Comparison of ENCODE assay signal across 14 cellular contexts in the genomic region with DNA sequence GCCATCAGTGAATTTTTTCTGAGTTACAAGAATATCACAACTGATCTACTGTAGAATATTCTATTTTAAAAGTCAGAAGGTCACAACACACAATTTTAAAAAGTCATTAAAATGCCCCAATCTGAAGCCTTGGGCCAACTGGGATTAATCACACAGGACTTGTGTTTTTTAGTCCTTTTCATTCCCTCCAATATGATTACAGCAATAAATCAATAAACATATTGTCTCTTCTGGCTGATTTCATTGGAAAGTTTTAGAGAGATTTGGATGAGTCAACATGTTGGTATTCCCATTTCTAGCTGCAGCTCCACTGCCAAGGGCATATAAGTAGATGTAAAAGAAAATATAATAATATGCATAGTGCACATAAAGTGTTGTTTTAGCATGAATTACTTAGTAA.
DNase-seq lines count a peak whose midpoint lies in the region; ATAC-seq, FAIRE-seq and TF ChIP-seq lines count a peak whose summit lies in the region.
"Had no signal": no experiment of that assay in that cellular context is flagged by ENCODE, and none has a peak within 500 bp of the region (broad histone marks: within the 10 kb centered on the region; RNA-seq: fewer than 3 reads in every experiment).

No MANE protein-coding gene starts in this region.

- peaks cover 12 to 13% of the 10 kb centered on the region in 2 experiments for H3K4me1 Mint-ChIP-seq in H9

- H3K27me3 Mint-ChIP-seq in H9 (ENCODE audit: low read depth): peaks cover 32% of the 10 kb centered on the region
- H3K27me3 Mint-ChIP-seq: CD4-positive, alpha-beta T cell had no signal

- H3K4me3 ChIP-seq in AG09309 (ENCODE audit: control insufficient read depth, low read depth, low read length) (no peak overlapping the region), astrocyte of the spinal cord (ENCODE audit: low read depth, low read length) (no peak overlapping the region)
- H3K4me3 ChIP-seq: HAP-1, tibial nerve had no signal

- no peak overlapping the region for H3K27ac ChIP-seq in H9 (ENCODE audit: insufficient read length, low read depth, low read length)

- H3K27ac Mint-ChIP-seq in H9: no peak overlapping the region
- H3K27ac Mint-ChIP-seq: CD4-positive, alpha-beta T cell had no signal

- no peak overlapping the region for H3K4me2 ChIP-seq in H9 (ENCODE audit: insufficient read depth, insufficient read length, low read length)

- H3K18ac ChIP-seq in H9 (ENCODE audit: insufficient read length, low read depth, low read length): no peak overlapping the region

- no peaks in the 10 kb centered on the region for H3K9me3 ChIP-seq in H9 (ENCODE audit: control insufficient read depth, low read depth, low read length)
- H3K9me3 ChIP-seq: HAP-1, tibial nerve had no signal

- ATAC-seq in HG03196 (IDR thresholded peaks at IDR 0.05; ENCODE audit: unreplicated experiment): no peak
- no peak for ATAC-seq in GM18519 (IDR thresholded peaks at IDR 0.05; ENCODE audit: low FRiP score, unreplicated experiment)

- no peak overlapping the region for H4K5ac ChIP-seq in H9 (ENCODE audit: insufficient read length, low read depth, low read length)

- DNase-seq in AG09309 (ENCODE audit: low read depth): peak; percentile 45
- DNase-seq in HTR-8/SVneo (ENCODE audit: insufficient read length, low spot score): peak; percentile 58
- peak; percentile 71 for DNase-seq in astrocyte of the spinal cord (ENCODE audit: low read depth, low spot score)
- DNase-seq in glomerular visceral epithelial cell (ENCODE audit: extremely low spot score): peak; percentile 27
- no peak for DNase-seq in H9
- DNase-seq in HPDE6-E6E7 (ENCODE audit: extremely low spot score): no peak
- DNase-seq: activated CD4-positive, alpha-beta T cell treated with anti-CD3 and anti-CD28 coated beads for 1 hour; CD4-positive, alpha-beta T cell; Karpas-422 had no signal

- no peak overlapping the region for H3K4me3 Mint-ChIP-seq in H9
- H3K4me3 Mint-ChIP-seq: CD4-positive, alpha-beta T cell had no signal

- peaks cover 4% of the 10 kb centered on the region; the same call in 1 of the 2 replicates for H3K4me1 ChIP-seq in H9 (ENCODE audit: insufficient read depth, low read length)

- H2AK5ac ChIP-seq in H9 (ENCODE audit: insufficient read length, low read length): no peak overlapping the region

- no peaks in the 10 kb centered on the region for H3K23me2 ChIP-seq in H9 (ENCODE audit: insufficient read length, low read depth, low read length, poor library complexity, severe bottlenecking)

- no peak for TF ChIP-seq CTCF in AG09309 (IDR thresholded peaks at IDR 0.05; ENCODE audit: control insufficient read depth, insufficient read depth, low read depth, low read length, missing control alignments)
- no peak for TF ChIP-seq CTCF in astrocyte of the spinal cord (IDR thresholded peaks at IDR 0.05; ENCODE audit: low read depth, low read length)
- no peak for TF ChIP-seq CTCF in H9 (conservative IDR thresholded peaks at IDR 0.05)

- no peaks in the 10 kb centered on the region for H4K20me1 ChIP-seq in H9 (ENCODE audit: control insufficient read depth, insufficient read depth, insufficient read length)

- no peak overlapping the region for H2BK5ac ChIP-seq in H9 (ENCODE audit: insufficient read length, low read length)

- FAIRE-seq in HTR-8/SVneo (lab: Jason Lieb, UNC): no peak
- FAIRE-seq: colon had no signal

- H3K27me3 ChIP-seq in H9 (ENCODE audit: insufficient read depth, low read length): peaks cover 5% of the 10 kb centered on the region; the same call in 1 of the 2 replicates
- H3K27me3 ChIP-seq: tibial nerve had no signal

- no peak overlapping the region for H2AFZ ChIP-seq in H9 (ENCODE audit: low read length)

- no peak overlapping the region for H2BK120ac ChIP-seq in H9 (ENCODE audit: low read depth, low read length, poor library complexity, severe bottlenecking)

- no peaks in the 10 kb centered on the region for H3K9me3 Mint-ChIP-seq in H9
- H3K9me3 Mint-ChIP-seq: CD4-positive, alpha-beta T cell had no signal

- H2BK20ac ChIP-seq in H9 (ENCODE audit: low read depth, low read length, poor library complexity, severe bottlenecking): no peak overlapping the region

- in situ Hi-C loops in astrocyte of the spinal cord (cut with HindIII; ENCODE audit: low sequenced_read_pairs): no loop called here

- H2BK12ac ChIP-seq in H9 (ENCODE audit: insufficient read length, low read depth, low read length): no peak overlapping the region

- no peak overlapping the region for H4K8ac ChIP-seq in H9 (replicated peaks; ENCODE audit: insufficient read length, low read depth, low read length)

- H3K9ac ChIP-seq in H9 (ENCODE audit: extremely low read depth, insufficient read length, low read length): no peak overlapping the region

- no peak overlapping the region for H2BK15ac ChIP-seq in H9 (ENCODE audit: low read depth, low read length)

- H3T11ph ChIP-seq in H9 (ENCODE audit: low read length): no peak overlapping the region

- no peak overlapping the region for H3K4ac ChIP-seq in H9 (ENCODE audit: low read depth, low read length)

- H3K23ac ChIP-seq in H9 (ENCODE audit: insufficient read length, low read depth, low read length): no peak overlapping the region

- no peak overlapping the region for H4K91ac ChIP-seq in H9 (ENCODE audit: insufficient read length, low read depth, low read length)

- no peak overlapping the region for H3K14ac ChIP-seq in H9 (ENCODE audit: insufficient read depth, low read length)

- H3K36me3 Mint-ChIP-seq in H9 (ENCODE audit: insufficient read depth in 1 of 3, low read depth in 3 of 3): peaks cover 0 to 4% (median 0%) of the 10 kb centered on the region in 3 experiments; a peak in 2 of 7 replicates

- H3K79me1 ChIP-seq in H9 (ENCODE audit: insufficient read depth, low read depth, low read length, poor library complexity, severe bottlenecking): no peaks in the 10 kb centered on the region

- no peaks in the 10 kb centered on the region for H3K79me2 ChIP-seq in H9 (ENCODE audit: insufficient read depth, low read length)

- H3K56ac ChIP-seq in H9 (ENCODE audit: insufficient read length, low read depth, low read length): no peak overlapping the region

Comparison
In these comparisons a context has a peak if more than half of its experiments do, and no peak if none do; other contexts are left out.
1. DNase-seq: peak in AG09309 (single experiment), HTR-8/SVneo (single experiment), astrocyte of the spinal cord (single experiment) and glomerular visceral epithelial cell (single experiment); none in H9 (single experiment) and HPDE6-E6E7 (single experiment).